ENCODE assay signal across 1 cellular context in genomic region chr12:51521554-51522276, GRCh38.
TF ChIP-seq lines count a peak whose summit lies in the region.

No MANE protein-coding gene starts in this region.

TF ChIP-seq in SK-N-SH, 30 proteins besides CTCF, POLR2A, EP300 and RAD21 (continued from another document):
- TF ChIP-seq IRF3 (IDR thresholded peaks at IDR 0.05; ENCODE audit: low read depth, low read length) (no peak), RCOR1 (IDR thresholded peaks at IDR 0.05; ENCODE audit: low read length) (no peak), GATA2 (CRISPR knock-in tag; IDR thresholded peaks at IDR 0.05) (no peak)
